In genomic region chr14:104519721-104520120, GRCh38 we compare ENCODE assay signal across 26 cellular contexts. TPM values are rescaled to one million over a fixed set of nuclear protein-coding genes. Genes with fewer than 3 reads are reported as not detected.
"Had no signal": no experiment of that assay in that cellular context is flagged by ENCODE, and none has a peak within 500 bp of the region (broad histone marks: within the 10 kb centered on the region; RNA-seq: fewer than 3 reads in every experiment).

No MANE protein-coding gene starts in this region.

- ATAC-seq: activated CD8-positive, alpha-beta T cell treated with anti-CD3 and anti-CD28 coated beads for 36 hours; activated T-helper 17 cell treated with anti-CD3 and anti-CD28 coated beads, Interleukin-2, amount 50 U/mL, for 72 hours; Panc1; Right ventricle myocardium inferior; T-cell had no signal

- DNase-seq: activated CD4-positive, alpha-beta T cell treated with anti-CD3 and anti-CD28 coated beads, Interleukin-2, amount 10 ng/mL, durations not matched to agents 7 days and 5 days; activated CD4-positive, CD25-positive, alpha-beta regulatory T cell; activated CD8-positive, alpha-beta T cell treated with anti-CD3 and anti-CD28 coated beads for 36 hours; activated gamma-delta T cell; activated naive CD4-positive, alpha-beta T cell treated with anti-CD3 and anti-CD28 coated beads for 36 hours; activated T-cell treated with anti-CD3 and anti-CD28 coated beads for 4 hours; activated T-cell treated with anti-CD3 and anti-CD28 coated beads, Interleukin-2, amount 50 U/mL, for 48 hours; amygdala; Kasumi-1; NCI-H1105 treated with DMSO at 0.1 percent for 48 hours; NCI-H1436 treated with DMSO at 0.1 percent for 48 hours; NCI-H187; NCI-H2081; NCI-H510A treated with DMSO at 0.1 percent for 48 hours; NCI-H69; NK-92 treated with Interleukin-12 subunit alpha and Interleukin-12 subunit beta, amount 100 ng/mL, for 24 hours; OCI-M1; RPMI8226; T-cell; T-helper 2 cell; T1000 had no signal

- H3K27ac ChIP-seq: SK-N-MC had no signal

- H3K4me3 ChIP-seq: SK-N-MC had no signal

RNA-seq across cellular contexts. Expression of gene C14orf180, which starts 59.8 kb away (rescaled TPM):
- total RNA-seq: activated CD4-positive, alpha-beta T cell treated with anti-CD3 and anti-CD28 coated beads, Interleukin-2, amount 10 ng/mL, durations not matched to agents 7 days and 5 days; activated CD8-positive, alpha-beta T cell treated with anti-CD3 and anti-CD28 coated beads for 36 hours; activated naive CD4-positive, alpha-beta T cell treated with anti-CD3 and anti-CD28 coated beads for 36 hours; activated T-helper 17 cell treated with anti-CD3 and anti-CD28 coated beads, Interleukin-2, amount 50 U/mL, for 72 hours; astrocyte; T-cell had no signal
